In the genomic region with DNA sequence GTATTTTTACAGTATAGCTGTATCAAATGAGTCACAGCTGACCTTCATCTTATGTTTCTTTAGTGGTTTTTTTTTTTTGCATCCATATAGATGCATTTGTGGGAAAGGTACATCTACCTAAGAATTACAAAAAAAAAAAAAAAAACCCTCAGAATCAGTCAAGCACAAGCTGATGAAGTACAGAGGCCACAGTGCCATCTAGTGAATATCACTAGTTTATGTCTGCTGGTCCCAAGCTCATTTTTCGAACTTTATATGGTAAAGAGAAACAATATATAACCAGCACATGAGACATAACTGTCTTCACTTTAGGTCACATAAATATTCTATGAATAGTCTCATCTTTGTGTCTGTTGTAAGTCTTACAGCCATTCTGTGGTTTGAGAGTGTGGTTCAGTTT, we compare ENCODE assay signal across 8 cellular contexts.
DNase-seq lines count a peak whose midpoint lies in the region; TF ChIP-seq lines count a peak whose summit lies in the region.

No MANE protein-coding gene starts in this region.

- H3K4me3 ChIP-seq in LNCaP clone FGC (ENCODE audit: low read depth, low read length) (no peak overlapping the region), astrocyte of the spinal cord (ENCODE audit: low read depth, low read length) (no peak overlapping the region)

- TF ChIP-seq CTCF in LNCaP clone FGC (IDR thresholded peaks at IDR 0.05; ENCODE audit: control insufficient read depth, extremely low read depth, insufficient read depth) (peak; percentile 50), astrocyte of the spinal cord (IDR thresholded peaks at IDR 0.05; ENCODE audit: low read depth, low read length) (peak; percentile 34)

- in situ Hi-C loops in astrocyte of the spinal cord (cut with HindIII; ENCODE audit: low sequenced_read_pairs) = no loop called here

- peak; percentile 18 for DNase-seq in NOMO-1 treated with DMSO at 0.1 percent for 48 hours (lab: John Stamatoyannopoulos, UW; ENCODE audit: unreplicated experiment)
- no peak for DNase-seq in NOMO-1 treated with dmso at 0.1 percent for 144 hours (lab: John Stamatoyannopoulos, UW; ENCODE audit: unreplicated experiment)
- DNase-seq in LNCaP clone FGC (ENCODE audit: low read depth) = peak; percentile 6
- peak; percentile 36 for DNase-seq in astrocyte of the spinal cord (ENCODE audit: low read depth, low spot score)
- peak; percentile 9 for DNase-seq in midbrain (lab: John Stamatoyannopoulos, UW)
- DNase-seq in activated CD4-positive, CD25-positive, alpha-beta regulatory T cell treated with anti-CD3 and anti-CD28 coated beads, Interleukin-2, amount 50 U/mL, for 72 hours = no peak
- no peak for DNase-seq in islet precursor cell
- no peak for DNase-seq in NCI-H774 (lab: John Stamatoyannopoulos, UW)

Comparison
In these comparisons a context has a peak if more than half of its experiments do, and no peak if none do; other contexts are left out.
1. DNase-seq: peak in NOMO-1 treated with DMSO at 0.1 percent for 48 hours (single experiment), LNCaP clone FGC (single experiment), astrocyte of the spinal cord (single experiment) and midbrain (single experiment); none in NOMO-1 treated with dmso at 0.1 percent for 144 hours (single experiment), activated CD4-positive, CD25-positive, alpha-beta regulatory T cell treated with anti-CD3 and anti-CD28 coated beads, Interleukin-2, amount 50 U/mL, for 72 hours (single experiment), islet precursor cell (single experiment) and NCI-H774 (single experiment).